Comparison of ENCODE assay signal across 12 cellular contexts in the genomic region with DNA sequence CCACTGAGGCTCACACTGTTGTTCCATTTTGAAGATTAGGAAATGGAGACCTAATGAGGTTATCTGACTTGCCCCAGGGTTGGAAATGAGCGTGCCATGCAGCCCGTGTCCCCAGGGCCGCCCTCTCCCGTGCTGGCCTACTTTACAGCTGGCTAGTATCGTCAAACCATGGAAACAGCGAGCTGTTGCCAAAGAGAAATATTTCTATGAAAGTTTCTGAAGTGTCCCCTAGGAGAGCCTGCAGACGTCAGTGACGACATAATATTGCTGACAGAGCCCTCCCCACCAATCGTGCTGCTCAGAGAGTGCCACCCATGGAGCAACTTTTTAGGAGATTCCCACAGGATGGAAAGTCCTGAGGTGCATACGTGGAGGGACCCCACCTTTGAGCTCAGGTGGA. TPM values are rescaled to one million over a fixed set of nuclear protein-coding genes. Genes with fewer than 3 reads are reported as not detected.
DNase-seq lines count a peak whose midpoint lies in the region; ATAC-seq and TF ChIP-seq lines count a peak whose summit lies in the region.
"Had no signal": no experiment of that assay in that cellular context is flagged by ENCODE, and none has a peak within 500 bp of the region (broad histone marks: within the 10 kb centered on the region; RNA-seq: fewer than 3 reads in every experiment).

No MANE protein-coding gene starts in this region.

- H3K4me3 ChIP-seq in lower lobe of right lung: no peak overlapping the region

- H3K27me3 Mint-ChIP-seq in endothelial cell (ENCODE audit: unreplicated experiment) (peaks cover 3% of the 10 kb centered on the region), type B pancreatic cell (peaks cover 3% of the 10 kb centered on the region)

- H3K27me3 ChIP-seq in lower lobe of right lung (ENCODE audit: low read depth): no peaks in the 10 kb centered on the region

- H3K4me3 Mint-ChIP-seq in endothelial cell (ENCODE audit: unreplicated experiment) (no peak overlapping the region), type B pancreatic cell (peak overlapping the region; percentile 56)
- H3K4me3 Mint-ChIP-seq: activated naive CD4-positive, alpha-beta T cell treated with anti-CD3 and anti-CD28 coated beads, Interleukin-2, amount 50 U/mL, for 24 hours had no signal

- H3K9me3 Mint-ChIP-seq in endothelial cell (ENCODE audit: unreplicated experiment) (no peaks in the 10 kb centered on the region), type B pancreatic cell (no peaks in the 10 kb centered on the region)
- H3K9me3 Mint-ChIP-seq: activated naive CD4-positive, alpha-beta T cell treated with anti-CD3 and anti-CD28 coated beads, Interleukin-2, amount 50 U/mL, for 24 hours had no signal

- DNase-seq in NCI-H2107 treated with DMSO at 0.1 percent for 48 hours (lab: John Stamatoyannopoulos, UW; ENCODE audit: unreplicated experiment): peak; percentile 7
- DNase-seq in NCI-H2107 (lab: John Stamatoyannopoulos, UW): no peak
- no peak for DNase-seq in endothelial cell (ENCODE audit: low spot score)
- peak; percentile 73 for DNase-seq in lower lobe of right lung
- no peak for DNase-seq in type B pancreatic cell (ENCODE audit: extremely low spot score, unreplicated experiment)
- DNase-seq in HK-2 (ENCODE audit: unreplicated experiment): no peak
- no peak for DNase-seq in activated CD4-positive, alpha-beta T cell treated with anti-CD3 and anti-CD28 coated beads for 48 hours
- DNase-seq: activated CD4-positive, alpha-beta T cell treated with anti-CD3 and anti-CD28 coated beads for 4 hours; GF-D8 had no signal

- no peak for TF ChIP-seq CTCF in endothelial cell (IDR thresholded peaks at IDR 0.05; ENCODE audit: unreplicated experiment)
- no peak for TF ChIP-seq CTCF in lower lobe of right lung (IDR thresholded peaks at IDR 0.05)
- TF ChIP-seq CTCF in type B pancreatic cell (conservative IDR thresholded peaks at IDR 0.05): no peak

- peak; percentile 91 to 93 for ATAC-seq in lower lobe of right lung
- no peak for ATAC-seq in HG03469 (IDR thresholded peaks at IDR 0.05; ENCODE audit: unreplicated experiment)
- ATAC-seq: HCT116 had no signal

- peaks cover 31% of the 10 kb centered on the region for H3K4me1 ChIP-seq in lower lobe of right lung

- intact Hi-C loops in lower lobe of right lung (cut with DNase I): no loop called here

- peak overlapping the region; percentile 55 for H3K27ac ChIP-seq in lower lobe of right lung

- H3K27ac Mint-ChIP-seq in endothelial cell (ENCODE audit: unreplicated experiment): peak overlapping the region; percentile 64
- peak overlapping the region; percentile 81 for H3K27ac Mint-ChIP-seq in type B pancreatic cell
- H3K27ac Mint-ChIP-seq: activated naive CD4-positive, alpha-beta T cell treated with anti-CD3 and anti-CD28 coated beads, Interleukin-2, amount 50 U/mL, for 24 hours had no signal

- H3K36me3 Mint-ChIP-seq in endothelial cell (ENCODE audit: low read depth, unreplicated experiment): peaks cover 3% of the 10 kb centered on the region
- no peaks in the 10 kb centered on the region for H3K36me3 Mint-ChIP-seq in type B pancreatic cell
- H3K36me3 Mint-ChIP-seq: activated naive CD4-positive, alpha-beta T cell treated with anti-CD3 and anti-CD28 coated beads, Interleukin-2, amount 50 U/mL, for 24 hours had no signal

- H3K4me1 Mint-ChIP-seq in endothelial cell (ENCODE audit: unreplicated experiment) (peaks cover 47% of the 10 kb centered on the region), type B pancreatic cell (ENCODE audit: unreplicated experiment) (peaks cover 51% of the 10 kb centered on the region)
- H3K4me1 Mint-ChIP-seq: activated naive CD4-positive, alpha-beta T cell treated with anti-CD3 and anti-CD28 coated beads, Interleukin-2, amount 50 U/mL, for 24 hours had no signal

- H3K36me3 ChIP-seq in lower lobe of right lung: no peaks in the 10 kb centered on the region

- no peaks in the 10 kb centered on the region for H3K9me3 ChIP-seq in lower lobe of right lung

RNA-seq across cellular contexts. Expression of gene FAM174B, which starts 11.2 kb away (rescaled TPM):
- total RNA-seq in endothelial cell (ENCODE audit: unreplicated experiment) (163 TPM), lower lobe of right lung (57.7 TPM), type B pancreatic cell (ENCODE audit: low replicate concordance) (33.2 and 41.4 TPM in 2 replicates)

Comparison
In these comparisons a context has a peak if more than half of its experiments do, and no peak if none do; other contexts are left out.
1. DNase-seq: peak in NCI-H2107 treated with DMSO at 0.1 percent for 48 hours (single experiment) and lower lobe of right lung (single experiment); none in NCI-H2107 (single experiment), endothelial cell (single experiment), type B pancreatic cell (single experiment), HK-2 (single experiment) and activated CD4-positive, alpha-beta T cell treated with anti-CD3 and anti-CD28 coated beads for 48 hours (single experiment).